In genomic region chr16:30066882-30067583, GRCh38 we compare ENCODE assay signal across 6 cellular contexts. TPM values are rescaled to one million over a fixed set of nuclear protein-coding genes. Genes with fewer than 3 reads are reported as not detected.
DNase-seq lines count a peak whose midpoint lies in the region; ATAC-seq lines count a peak whose summit lies in the region.

No MANE protein-coding gene starts in this region.

- DNase-seq in dermis blood vessel endothelial cell (peak; percentile 16), posterior vena cava (ENCODE audit: low spot score) (peak; percentile 83), iPS-NIHi7 (ENCODE audit: extremely low spot score) (no peak)

- H3K27ac ChIP-seq in KOPT-K1 (ENCODE audit: low read depth, low read length, poor library complexity, severe bottlenecking), result peak overlapping the region; percentile 97

- H3K36me3 ChIP-seq in KOPT-K1 (ENCODE audit: insufficient read depth, low read length), result peaks cover 59% of the 10 kb centered on the region

- no peak for ATAC-seq in GM18907 (IDR thresholded peaks at IDR 0.05; ENCODE audit: unreplicated experiment)
- ATAC-seq in HG03457 (IDR thresholded peaks at IDR 0.05; ENCODE audit: unreplicated experiment), result no peak

- H3K9me3 ChIP-seq in KOPT-K1 (ENCODE audit: insufficient read depth, low read length, poor library complexity, severe bottlenecking), result no peaks in the 10 kb centered on the region

- intact Hi-C loops in posterior vena cava (cut with DNase I), result no loop called here

RNA-seq across cellular contexts. Expression of gene ALDOA, which starts 1.5 kb away (rescaled TPM):
- total RNA-seq in dermis blood vessel endothelial cell (286 and 586 TPM in 2 replicates), posterior vena cava (100 to 1,000 TPM; 937 to 987 TPM)

RNA-seq across cellular contexts. Expression of gene PPP4C, which starts 8.8 kb away (rescaled TPM):
- total RNA-seq in dermis blood vessel endothelial cell, result 220 and 256 TPM in 2 replicates
- total RNA-seq in posterior vena cava, result 10 to 100 TPM; 40.0 to 46.9 TPM

RNA-seq across cellular contexts. Expression of gene TBX6, which starts 24.7 kb away (rescaled TPM):
- total RNA-seq in dermis blood vessel endothelial cell, result 0.17 and 0.23 TPM in 2 replicates
- total RNA-seq in posterior vena cava, result under 1 TPM; 0.46 to 0.57 TPM

RNA-seq across cellular contexts. Expression of gene YPEL3, which starts 29.0 kb away (rescaled TPM):
- 25.0 and 28.2 TPM in 2 replicates for total RNA-seq in dermis blood vessel endothelial cell
- 10 to 100 TPM; 26.1 to 31.4 TPM for total RNA-seq in posterior vena cava

RNA-seq across cellular contexts. Expression of gene TLCD3B, which starts 36.0 kb away (rescaled TPM):
- 0.47 TPM in 1 of 2 replicates, not detected in the other for total RNA-seq in dermis blood vessel endothelial cell
- not detected for total RNA-seq in posterior vena cava
